Comparison of ENCODE assay signal across 20 cellular contexts in the genomic region with DNA sequence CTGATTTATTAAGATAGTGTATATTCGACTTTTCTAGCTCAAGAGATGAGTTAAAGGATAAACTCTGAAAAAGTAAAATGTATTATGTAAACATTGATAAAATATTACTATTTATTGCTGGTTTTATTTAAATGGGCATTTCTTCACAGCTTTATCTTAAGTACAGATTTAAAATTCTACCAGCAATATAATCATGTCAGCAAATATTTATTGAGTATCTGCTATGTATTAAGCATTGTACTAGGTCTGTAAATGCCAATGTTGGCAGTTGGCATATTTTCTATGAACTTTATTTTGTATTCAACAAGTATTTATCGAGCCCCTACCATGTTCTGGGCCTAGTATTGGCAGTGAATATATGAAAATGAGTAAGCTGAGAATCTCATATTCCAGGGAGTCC.
DNase-seq lines count a peak whose midpoint lies in the region; ATAC-seq, FAIRE-seq and TF ChIP-seq lines count a peak whose summit lies in the region.
"Had no signal": no experiment of that assay in that cellular context is flagged by ENCODE, and none has a peak within 500 bp of the region (broad histone marks: within the 10 kb centered on the region; RNA-seq: fewer than 3 reads in every experiment).

No MANE protein-coding gene starts in this region.

- TF ChIP-seq EP300 in A549 (IDR thresholded peaks at IDR 0.05) (no peak), K562 (IDR thresholded peaks at IDR 0.05; ENCODE audit: low read length) (no peak)

- POLR2A ChIA-PET in A549 (lab: Yijun Ruan, JAX) (no interaction called here), K562 (lab: Yijun Ruan, JAX) (interaction anchor here (0.6 kb wide), 1 partner anchor 40 kb away, joined by 3 read pairs; no protein-coding TSS in a partner anchor)

- no peaks in the 10 kb centered on the region for H3K36me3 ChIP-seq in K562 (ENCODE audit: control insufficient read depth, insufficient read depth, low read length)

- no peak for TF ChIP-seq RAD21 in A549 (conservative IDR thresholded peaks at IDR 0.05 in 1 of 2, IDR thresholded peaks at IDR 0.05 in 1 of 2)
- no peak for TF ChIP-seq RAD21 in K562 (CRISPR knock-in tag; conservative IDR thresholded peaks at IDR 0.05 in 1 of 2, IDR thresholded peaks at IDR 0.05 in 1 of 2)

- TF ChIP-seq CTCF in A549 (IDR thresholded peaks at IDR 0.05): no peak
- TF ChIP-seq CTCF in K562 (IDR thresholded peaks at IDR 0.05 in 2 of 3, conservative IDR thresholded peaks at IDR 0.05 in 1 of 3; ENCODE audit: insufficient read depth in 2 of 3, low read depth in 1 of 3, low read length in 3 of 3): no peak

- H2AFZ ChIP-seq in K562 (ENCODE audit: low read depth, low read length): no peak overlapping the region

- H3K9ac ChIP-seq in K562 (ENCODE audit: insufficient read depth in 1 of 2, low read depth in 2 of 2, low read length in 2 of 2): no peak overlapping the region
- H3K9ac ChIP-seq: BLaER1 treated with 17β-estradiol and CSF1 and Interleukin-3, amounts not matched to agents 10 nM and 100 nM had no signal

- no peaks in the 10 kb centered on the region for H3K9me1 ChIP-seq in K562 (ENCODE audit: control insufficient read depth, insufficient read depth, low read length)

- H3K27ac ChIP-seq in A549 (no peak overlapping the region), K562 (ENCODE audit: extremely low read depth, low read depth, low read length) (no peak overlapping the region)
- H3K27ac ChIP-seq: BLaER1 treated with 17β-estradiol and CSF1 and Interleukin-3, amounts not matched to agents 10 nM and 100 nM; C4-2B had no signal

- in situ Hi-C loops in K562 (cut with MboI): no loop called here

- ATAC-seq in A549: no peak
- no peak for ATAC-seq in K562
- ATAC-seq: CD8-positive, alpha-beta T cell; GM12878 had no signal

- no peaks in the 10 kb centered on the region for H3K9me3 ChIP-seq in A549
- no peaks in the 10 kb centered on the region for H3K9me3 ChIP-seq in K562 (replicated peaks; ENCODE audit: control insufficient read depth, insufficient read depth, low read depth, low read length)
- H3K9me3 ChIP-seq: BLaER1 treated with 17β-estradiol and CSF1 and Interleukin-3, amounts not matched to agents 10 nM and 100 nM; Caco-2 had no signal

- 63% methylated on average over 2 of the region's 2 CpGs for WGBS in A549 (ENCODE audit: missing lambda C conversion rate)
- 14% methylated on average over 2 of the region's 2 CpGs for WGBS in K562 (ENCODE audit: insufficient coverage, low coverage, missing lambda C conversion rate)

- H3K4me1 ChIP-seq in A549: no peaks in the 10 kb centered on the region
- H3K4me1 ChIP-seq in K562 (replicated peaks in 1 of 2; ENCODE audit: control insufficient read depth in 2 of 2, insufficient read depth in 2 of 2, low read length in 2 of 2): no peaks in the 10 kb centered on the region
- H3K4me1 ChIP-seq: Caco-2 had no signal

- intact Hi-C loops in K562 (cut with micrococcal nuclease): no loop called here

- CTCF ChIA-PET in A549 (lab: Yijun Ruan, JAX) (no interaction called here), K562 (lab: Yijun Ruan, JAX; ENCODE audit: low intra/inter-chr PET ratio) (no interaction called here)

- FAIRE-seq in A549 (lab: Jason Lieb, UNC) (no peak), G401.6 (lab: Jason Lieb, UNC) (peak; percentile 31), K562 (lab: Jason Lieb, UNC) (no peak)
- FAIRE-seq: A204.1, D721Med, GM12878, GM12892, GM18507 had no signal

- H4K20me1 ChIP-seq in K562 (replicated peaks; ENCODE audit: control insufficient read depth, insufficient read depth, low read length): no peaks in the 10 kb centered on the region
- H4K20me1 ChIP-seq: BLaER1 treated with 17β-estradiol and CSF1 and Interleukin-3, amounts not matched to agents 10 nM and 100 nM had no signal

- H3K4me3 ChIP-seq in A549 (no peak overlapping the region), K562 (no peak overlapping the region)
- H3K4me3 ChIP-seq: BLaER1 treated with 17β-estradiol and CSF1 and Interleukin-3, amounts not matched to agents 10 nM and 100 nM; GM12878 had no signal

- DNase-seq in A549 (ENCODE audit: low read depth in 1 of 2, low spot score in 1 of 2) (no peak), K562 (ENCODE audit: extremely low read depth in 1 of 4, low spot score in 3 of 4) (no peak), NCI-H128 (lab: John Stamatoyannopoulos, UW; ENCODE audit: unreplicated experiment) (no peak), NCI-H2227 treated with DMSO at 0.1 percent for 48 hours (lab: John Stamatoyannopoulos, UW) (no peak)
- DNase-seq: 8988T; AML-193; Caco-2; Calu3; CD4-positive, alpha-beta T cell; CD8-positive, alpha-beta T cell; DMS79 treated with DMSO at 0.1 percent for 48 hours; GDM1 had no signal

- no peaks in the 10 kb centered on the region for H3K27me3 ChIP-seq in K562 (ENCODE audit: control insufficient read depth in 2 of 2, insufficient read depth in 2 of 2, low read length in 2 of 2)
- H3K27me3 ChIP-seq: BLaER1 treated with 17β-estradiol and CSF1 and Interleukin-3, amounts not matched to agents 10 nM and 100 nM had no signal

- no peak overlapping the region for H3K4me2 ChIP-seq in A549
- no peak overlapping the region for H3K4me2 ChIP-seq in K562 (ENCODE audit: insufficient read depth, low read length)
- H3K4me2 ChIP-seq: BLaER1 treated with 17β-estradiol and CSF1 and Interleukin-3, amounts not matched to agents 10 nM and 100 nM had no signal

- no peaks in the 10 kb centered on the region for H3K79me2 ChIP-seq in K562 (ENCODE audit: control insufficient read depth, insufficient read depth, low read length)

- BruUV-seq in K562 (replicated peaks; lab: Mats Ljungman, UMichigan): no TSS peak

- TF ChIP-seq POLR2A in A549 (IDR thresholded peaks at IDR 0.05; ENCODE audit: low read length): no peak
- TF ChIP-seq POLR2A in K562 (conservative IDR thresholded peaks at IDR 0.05): no peak

TF ChIP-seq in A549, 52 proteins besides CTCF, POLR2A, EP300 and RAD21:
- no peak for TF ChIP-seq RFX5 (IDR thresholded peaks at IDR 0.05)
- no peak for TF ChIP-seq EHF (CRISPR knock-in tag; IDR thresholded peaks at IDR 0.05)
- no peak for TF ChIP-seq JUNB (IDR thresholded peaks at IDR 0.05)
- peak; percentile 48 for TF ChIP-seq MAFK (IDR thresholded peaks at IDR 0.05; ENCODE audit: partially characterized antibody)
- TF ChIP-seq, protein P1, sequence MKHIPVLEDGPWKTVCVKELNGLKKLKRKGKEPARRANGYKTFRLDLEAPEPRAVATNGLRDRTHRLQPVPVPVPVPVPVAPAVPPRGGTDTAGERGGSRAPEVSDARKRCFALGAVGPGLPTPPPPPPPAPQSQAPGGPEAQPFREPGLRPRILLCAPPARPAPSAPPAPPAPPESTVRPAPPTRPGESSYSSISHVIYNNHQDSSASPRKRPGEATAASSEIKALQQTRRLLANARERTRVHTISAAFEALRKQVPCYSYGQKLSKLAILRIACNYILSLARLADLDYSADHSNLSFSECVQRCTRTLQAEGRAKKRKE (CRISPR knock-in tag; IDR thresholded peaks at IDR 0.05; ENCODE audit: low read depth): no peak

TF ChIP-seq in K562, 482 proteins besides CTCF, POLR2A, EP300 and RAD21:
- no peak for TF ChIP-seq ELF2 (CRISPR knock-in tag; IDR thresholded peaks at IDR 0.05)
- no peak for TF ChIP-seq PHB2 (IDR thresholded peaks at IDR 0.05; ENCODE audit: low read depth)
- TF ChIP-seq C11orf30 (IDR thresholded peaks at IDR 0.05; ENCODE audit: low read depth): peak; percentile 60
- peak; percentile 72 for TF ChIP-seq ZNF316 (IDR thresholded peaks at IDR 0.05)
- no peak for TF ChIP-seq SMARCA5 (IDR thresholded peaks at IDR 0.05)
